Comparison of ENCODE assay signal across 1 cellular context in the genomic region with DNA sequence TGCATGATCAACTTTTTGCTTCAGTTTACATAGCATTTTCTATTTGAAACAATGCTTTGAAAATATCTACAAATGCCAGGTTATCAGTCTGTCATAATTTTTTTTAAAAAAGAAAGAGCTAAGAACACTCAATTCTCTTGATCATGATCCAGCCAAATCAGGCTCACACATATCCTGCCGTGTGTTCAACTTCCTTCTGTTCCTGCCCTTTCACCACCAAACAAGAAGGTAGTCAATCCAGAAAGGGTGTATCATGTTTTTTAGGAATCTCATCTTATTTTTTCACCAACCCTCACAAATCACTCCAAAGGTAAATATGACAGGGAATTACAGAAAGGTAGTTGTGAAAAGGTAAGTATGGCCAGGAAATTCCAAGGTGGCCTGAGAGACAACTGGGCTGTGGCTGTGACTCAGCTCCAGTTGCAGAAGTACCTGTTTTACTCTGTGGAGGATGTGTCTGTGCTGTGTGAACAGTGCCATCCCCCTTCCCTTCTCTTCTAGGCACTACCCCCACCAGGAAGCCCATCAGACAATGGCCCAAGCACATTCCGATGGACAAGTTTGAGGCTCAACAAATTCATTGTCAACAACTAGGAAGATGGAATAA.
TF ChIP-seq lines count a peak whose summit lies in the region.

No MANE protein-coding gene starts in this region.

TF ChIP-seq in SK-N-SH, 30 proteins besides CTCF, POLR2A, EP300 and RAD21 (continued from another document):
- TF ChIP-seq, protein P1, sequence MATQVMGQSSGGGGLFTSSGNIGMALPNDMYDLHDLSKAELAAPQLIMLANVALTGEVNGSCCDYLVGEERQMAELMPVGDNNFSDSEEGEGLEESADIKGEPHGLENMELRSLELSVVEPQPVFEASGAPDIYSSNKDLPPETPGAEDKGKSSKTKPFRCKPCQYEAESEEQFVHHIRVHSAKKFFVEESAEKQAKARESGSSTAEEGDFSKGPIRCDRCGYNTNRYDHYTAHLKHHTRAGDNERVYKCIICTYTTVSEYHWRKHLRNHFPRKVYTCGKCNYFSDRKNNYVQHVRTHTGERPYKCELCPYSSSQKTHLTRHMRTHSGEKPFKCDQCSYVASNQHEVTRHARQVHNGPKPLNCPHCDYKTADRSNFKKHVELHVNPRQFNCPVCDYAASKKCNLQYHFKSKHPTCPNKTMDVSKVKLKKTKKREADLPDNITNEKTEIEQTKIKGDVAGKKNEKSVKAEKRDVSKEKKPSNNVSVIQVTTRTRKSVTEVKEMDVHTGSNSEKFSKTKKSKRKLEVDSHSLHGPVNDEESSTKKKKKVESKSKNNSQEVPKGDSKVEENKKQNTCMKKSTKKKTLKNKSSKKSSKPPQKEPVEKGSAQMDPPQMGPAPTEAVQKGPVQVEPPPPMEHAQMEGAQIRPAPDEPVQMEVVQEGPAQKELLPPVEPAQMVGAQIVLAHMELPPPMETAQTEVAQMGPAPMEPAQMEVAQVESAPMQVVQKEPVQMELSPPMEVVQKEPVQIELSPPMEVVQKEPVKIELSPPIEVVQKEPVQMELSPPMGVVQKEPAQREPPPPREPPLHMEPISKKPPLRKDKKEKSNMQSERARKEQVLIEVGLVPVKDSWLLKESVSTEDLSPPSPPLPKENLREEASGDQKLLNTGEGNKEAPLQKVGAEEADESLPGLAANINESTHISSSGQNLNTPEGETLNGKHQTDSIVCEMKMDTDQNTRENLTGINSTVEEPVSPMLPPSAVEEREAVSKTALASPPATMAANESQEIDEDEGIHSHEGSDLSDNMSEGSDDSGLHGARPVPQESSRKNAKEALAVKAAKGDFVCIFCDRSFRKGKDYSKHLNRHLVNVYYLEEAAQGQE (IDR thresholded peaks at IDR 0.05; ENCODE audit: low read depth, low read length) = no peak
- TF ChIP-seq POLR2AphosphoS5 (IDR thresholded peaks at IDR 0.05; ENCODE audit: low read depth, low read length) (no peak), JUND (IDR thresholded peaks at IDR 0.05) (no peak), GATA2 (CRISPR knock-in tag; IDR thresholded peaks at IDR 0.05) (no peak), FOXJ3 (CRISPR knock-in tag; IDR thresholded peaks at IDR 0.05) (no peak)
